ENCODE assay signal across 25 cellular contexts in genomic region chr16:72890587-72890986, GRCh38.
DNase-seq lines count a peak whose midpoint lies in the region; ATAC-seq, FAIRE-seq and TF ChIP-seq lines count a peak whose summit lies in the region.
"Had no signal": no experiment of that assay in that cellular context is flagged by ENCODE, and none has a peak within 500 bp of the region (broad histone marks: within the 10 kb centered on the region; RNA-seq: fewer than 3 reads in every experiment).

No MANE protein-coding gene starts in this region.

- BruUV-seq in MCF 10A (replicated peaks; lab: Mats Ljungman, UMichigan) (no TSS peak), mammary epithelial cell (replicated peaks; lab: Mats Ljungman, UMichigan) (no TSS peak), HepG2 (replicated peaks; lab: Mats Ljungman, UMichigan) (no TSS peak)

- H4K20me1 ChIP-seq in mammary epithelial cell (ENCODE audit: insufficient read depth, low read length) (no peaks in the 10 kb centered on the region), HepG2 (ENCODE audit: insufficient read depth, low read length) (no peaks in the 10 kb centered on the region)
- H4K20me1 ChIP-seq: BLaER1 had no signal

- H3K36me3 ChIP-seq in mammary epithelial cell (ENCODE audit: insufficient read depth, low read length) (no peaks in the 10 kb centered on the region), HepG2 (replicated peaks in 1 of 2; ENCODE audit: control insufficient read depth in 1 of 2, insufficient read depth in 2 of 2, low read length in 2 of 2) (peaks cover 36 to 80% of the 10 kb centered on the region in 2 experiments), gastrocnemius medialis (peaks cover 0 to 33% of the 10 kb centered on the region in 2 donors)
- H3K36me3 ChIP-seq: BLaER1 had no signal

- no peak overlapping the region for H2AFZ ChIP-seq in mammary epithelial cell (ENCODE audit: low read depth, low read length)
- no peak overlapping the region for H2AFZ ChIP-seq in HepG2 (ENCODE audit: low read length)
- H2AFZ ChIP-seq: GM23248 had no signal

- POLR2A ChIA-PET in MCF 10A (lab: Yijun Ruan, JAX) = no interaction called here
- POLR2A ChIA-PET in HepG2 (lab: Yijun Ruan, JAX) = no interaction called here

- no peak for FAIRE-seq in HepG2 (lab: Jason Lieb, UNC)
- FAIRE-seq: A204.1, D721Med, H1 had no signal

- in situ Hi-C loops in mammary epithelial cell (cut with MboI; ENCODE audit: low sequenced_read_pairs in 2 of 2) (no loop called here), HepG2 (cut with HindIII; ENCODE audit: extremely low pct_ligation_motif_present, low pct_unique_long_range_greater_than_20kb) (no loop called here), gastrocnemius medialis (cut with MboI; ENCODE audit: low sequenced_read_pairs in 4 of 4) (no loop called here)

- TF ChIP-seq EP300 in HepG2 (IDR thresholded peaks at IDR 0.05; ENCODE audit: low read depth in 2 of 2, low read length in 2 of 2) (no peak), HepG2 (CRISPR knock-in tag; IDR thresholded peaks at IDR 0.05; ENCODE audit: borderline replicate concordance) (no peak)

- ATAC-seq in HepG2 = no peak
- ATAC-seq in gastrocnemius medialis = no peak
- ATAC-seq in HG02970 (IDR thresholded peaks at IDR 0.05; ENCODE audit: low FRiP score, unreplicated experiment) = no peak
- ATAC-seq: CD8-positive, alpha-beta T cell; GM12878 had no signal

- 97% methylated on average over 3 of the region's 3 CpGs for WGBS in mammary epithelial cell (ENCODE audit: low coverage, missing lambda C conversion rate)
- 98% methylated on average over 3 of the region's 3 CpGs for WGBS in HepG2 (ENCODE audit: low lambda C conversion rate)

- H3K27ac ChIP-seq in mammary epithelial cell (ENCODE audit: insufficient read depth, low read depth, low read length) = no peak overlapping the region
- H3K27ac ChIP-seq in HepG2 (ENCODE audit: extremely low read length, insufficient read depth, low read length) = no peak overlapping the region
- H3K27ac ChIP-seq in gastrocnemius medialis = peak overlapping the region; percentile 63 to 76 (median 68)
- H3K27ac ChIP-seq: 22Rv1, BLaER1, C4-2B, GM23248 had no signal

- H3K4me3 Mint-ChIP-seq in MCF 10A (ENCODE audit: unreplicated experiment) = no peak overlapping the region
- H3K4me3 Mint-ChIP-seq in osteocyte (ENCODE audit: unreplicated experiment) = no peak overlapping the region
- H3K4me3 Mint-ChIP-seq: B cell; CD4-positive, CD25-positive, alpha-beta regulatory T cell; CD8-positive, alpha-beta T cell had no signal

- TF ChIP-seq POLR2A in HepG2 (IDR thresholded peaks at IDR 0.05; ENCODE audit: insufficient read depth in 1 of 2, low read depth in 2 of 2, low read length in 2 of 2) = no peak
- TF ChIP-seq POLR2A in gastrocnemius medialis (IDR thresholded peaks at IDR 0.05) = no peak

- H3K9me3 Mint-ChIP-seq in MCF 10A (ENCODE audit: unreplicated experiment) (no peaks in the 10 kb centered on the region), osteocyte (ENCODE audit: unreplicated experiment) (no peaks in the 10 kb centered on the region)
- H3K9me3 Mint-ChIP-seq: CD8-positive, alpha-beta T cell had no signal

- H3K4me1 Mint-ChIP-seq in MCF 10A (ENCODE audit: insufficient read depth, unreplicated experiment) = no peaks in the 10 kb centered on the region
- peaks cover 36% of the 10 kb centered on the region for H3K4me1 Mint-ChIP-seq in osteocyte (ENCODE audit: unreplicated experiment)
- H3K4me1 Mint-ChIP-seq: B cell; CD4-positive, CD25-positive, alpha-beta regulatory T cell had no signal

- H3K27me3 Mint-ChIP-seq in MCF 10A (ENCODE audit: insufficient read depth, unreplicated experiment) (no peaks in the 10 kb centered on the region), osteocyte (ENCODE audit: unreplicated experiment) (no peaks in the 10 kb centered on the region)
- H3K27me3 Mint-ChIP-seq: B cell; CD4-positive, CD25-positive, alpha-beta regulatory T cell had no signal

- H3K27me3 ChIP-seq in mammary epithelial cell (ENCODE audit: insufficient read depth, low read length) (no peaks in the 10 kb centered on the region), HepG2 (ENCODE audit: control insufficient read depth in 1 of 2, insufficient read depth in 2 of 2, low read length in 2 of 2) (no peaks in the 10 kb centered on the region), gastrocnemius medialis (no peaks in the 10 kb centered on the region)
- H3K27me3 ChIP-seq: BLaER1 had no signal

- CTCF ChIA-PET in MCF 10A (lab: Yijun Ruan, JAX) = interaction anchor here (2.0 kb wide), 1 partner anchor 58 kb away, joined by 6 read pairs; no protein-coding TSS in a partner anchor
- CTCF ChIA-PET in mammary epithelial cell (lab: Charles Lee; ENCODE audit: low non-redundant PET) = no interaction called here
- CTCF ChIA-PET in HepG2 (lab: Yijun Ruan, JAX; ENCODE audit: low intra/inter-chr PET ratio, low total read pairs) = no interaction called here

- dilution Hi-C loops in mammary epithelial cell (cut with HindIII; ENCODE audit: low sequenced_read_pairs) = no loop called here

- H3K9me3 ChIP-seq in mammary epithelial cell (replicated peaks; ENCODE audit: insufficient read depth, low read length) = no peaks in the 10 kb centered on the region
- H3K9me3 ChIP-seq in HepG2 (ENCODE audit: low read length) = no peaks in the 10 kb centered on the region
- no peaks in the 10 kb centered on the region for H3K9me3 ChIP-seq in gastrocnemius medialis

- DNase-seq in MCF 10A (ENCODE audit: unreplicated experiment) (no peak), mammary epithelial cell (no peak), HepG2 (ENCODE audit: low spot score) (no peak), osteocyte (ENCODE audit: extremely low spot score, unreplicated experiment) (no peak), gastrocnemius medialis (no peak), hypothalamus (lab: John Stamatoyannopoulos, UW) (no peak), retina (no peak)
- DNase-seq: CD4-positive, CD25-positive, alpha-beta regulatory T cell; CD8-positive, alpha-beta T cell; DMS 273 treated with DMSO at 0.1 percent for 48 hours; DMS79; EL; GDM1; GM23248; H7; HCEC 1CT had no signal

- H3K36me3 Mint-ChIP-seq in MCF 10A (ENCODE audit: insufficient read depth, unreplicated experiment) = peaks cover 74% of the 10 kb centered on the region
- peaks cover 55% of the 10 kb centered on the region for H3K36me3 Mint-ChIP-seq in osteocyte (ENCODE audit: unreplicated experiment)
- H3K36me3 Mint-ChIP-seq: CD4-positive, CD25-positive, alpha-beta regulatory T cell; CD8-positive, alpha-beta T cell had no signal

- H3K4me1 ChIP-seq in mammary epithelial cell (ENCODE audit: insufficient read depth, low read length) (peaks cover 5% of the 10 kb centered on the region), HepG2 (ENCODE audit: insufficient read depth, low read length) (peaks cover 2% of the 10 kb centered on the region), gastrocnemius medialis (peaks cover 40% of the 10 kb centered on the region in 2 donors)
- H3K4me1 ChIP-seq: BLaER1 had no signal

- H3K4me2 ChIP-seq in mammary epithelial cell (ENCODE audit: insufficient read depth, low read depth, low read length) (no peak overlapping the region), HepG2 (ENCODE audit: low read depth, low read length) (no peak overlapping the region)
- H3K4me2 ChIP-seq: BLaER1 had no signal

- no peak overlapping the region for H3K4me3 ChIP-seq in mammary epithelial cell (replicated peaks in 1 of 3; ENCODE audit: insufficient read depth in 1 of 3, low read depth in 2 of 3, low read length in 3 of 3)
- no peak overlapping the region for H3K4me3 ChIP-seq in HepG2 (replicated peaks in 1 of 3; ENCODE audit: insufficient read depth in 1 of 3, low read depth in 2 of 3, low read length in 3 of 3)
- no peak overlapping the region for H3K4me3 ChIP-seq in gastrocnemius medialis
- H3K4me3 ChIP-seq: BLaER1, GM12878, GM23248 had no signal

- H3K9ac ChIP-seq in mammary epithelial cell (ENCODE audit: insufficient read depth, low read length) (no peak overlapping the region), HepG2 (ENCODE audit: insufficient read depth, low read depth, low read length) (no peak overlapping the region)
- H3K9ac ChIP-seq: BLaER1, GM23248 had no signal

- no peaks in the 10 kb centered on the region for H3K79me2 ChIP-seq in mammary epithelial cell (ENCODE audit: insufficient read depth, low read length)
- H3K79me2 ChIP-seq in HepG2 (ENCODE audit: insufficient read depth, low read length) = peaks cover 2% of the 10 kb centered on the region

- TF ChIP-seq CTCF in MCF 10A (IDR thresholded peaks at IDR 0.05; ENCODE audit: unreplicated experiment) = no peak
- TF ChIP-seq CTCF in mammary epithelial cell (conservative IDR thresholded peaks at IDR 0.05 in 1 of 2, IDR thresholded peaks at IDR 0.05 in 1 of 2; ENCODE audit: extremely low read depth in 1 of 2, insufficient read depth in 1 of 2, low read depth in 1 of 2, low read length in 2 of 2) = no peak
- no peak for TF ChIP-seq CTCF in HepG2 (CRISPR knock-in tag; IDR thresholded peaks at IDR 0.05)
- TF ChIP-seq CTCF in osteocyte (IDR thresholded peaks at IDR 0.05) = no peak
- no peak for TF ChIP-seq CTCF in gastrocnemius medialis (IDR thresholded peaks at IDR 0.05 in 4 of 5, conservative IDR thresholded peaks at IDR 0.05 in 1 of 5)

- intact Hi-C loops in MCF 10A (cut with micrococcal nuclease) = no loop called here
- intact Hi-C loops in mammary epithelial cell (cut with micrococcal nuclease) = no loop called here
- intact Hi-C loops in HepG2 (cut with micrococcal nuclease; ENCODE audit: unreplicated experiment) = no loop called here
- intact Hi-C loops in gastrocnemius medialis (cut with DNase I; ENCODE audit: low total_unique reads) = loop anchor here (5.0 kb wide), 2 partner anchors 38 to 53 kb away; no protein-coding TSS in a partner anchor

- H3K27ac Mint-ChIP-seq in MCF 10A (ENCODE audit: low read depth, unreplicated experiment) (peak overlapping the region; percentile 24), osteocyte (ENCODE audit: unreplicated experiment) (peak overlapping the region; percentile 38)
- H3K27ac Mint-ChIP-seq: B cell; CD4-positive, CD25-positive, alpha-beta regulatory T cell; CD8-positive, alpha-beta T cell had no signal

- no peak for TF ChIP-seq RAD21 in HepG2 (CRISPR knock-in tag; IDR thresholded peaks at IDR 0.05)

Comparison
In these comparisons a context has a peak if more than half of its experiments do, and no peak if none do; other contexts are left out.
1. H3K27ac ChIP-seq: peak in gastrocnemius medialis (4 of 4); none in mammary epithelial cell (single experiment) and HepG2 (single experiment).